In the genomic region with DNA sequence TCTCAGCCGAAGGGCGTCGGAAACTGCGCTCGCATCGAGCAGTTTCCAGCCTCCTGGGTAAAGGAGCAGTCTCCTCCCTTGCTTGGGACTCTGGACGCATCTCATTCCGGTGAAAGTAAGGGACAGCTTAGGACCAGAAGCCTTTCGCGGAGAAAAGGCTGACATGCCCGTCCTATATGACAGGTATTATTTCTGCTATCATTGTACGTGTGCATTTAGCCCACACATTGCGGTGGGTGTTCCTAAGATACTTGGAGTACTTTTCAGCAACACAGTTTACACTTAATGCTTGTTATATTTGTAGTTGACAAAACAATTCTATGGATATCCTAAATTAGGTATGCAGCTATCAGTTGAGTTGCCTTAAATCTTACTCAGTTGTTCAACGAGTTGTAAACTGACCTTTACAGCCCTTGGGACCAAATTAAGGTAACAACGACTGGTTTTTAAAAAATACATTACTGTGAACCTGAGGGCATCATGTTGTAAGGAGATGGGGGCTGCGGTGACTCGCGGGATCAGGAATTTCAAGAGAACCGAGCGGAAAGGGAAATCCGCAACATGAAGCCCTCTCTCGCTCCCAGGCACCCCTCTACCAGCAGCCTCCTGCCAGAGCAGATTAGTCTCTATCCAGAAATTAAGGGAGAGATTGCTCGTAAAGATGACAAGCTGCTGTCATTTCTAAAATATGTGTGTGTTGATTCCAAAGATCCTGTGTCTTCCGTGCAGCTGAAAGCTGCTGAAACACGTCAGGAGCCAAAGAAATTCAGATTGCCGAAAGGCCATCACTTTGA, we compare ENCODE assay signal across 8 cellular contexts. TPM values are rescaled to one million over a fixed set of nuclear protein-coding genes. Genes with fewer than 3 reads are reported as not detected.
DNase-seq lines count a peak whose midpoint lies in the region; ATAC-seq and TF ChIP-seq lines count a peak whose summit lies in the region.

No MANE protein-coding gene starts in this region.

- no peak overlapping the region for H3K18ac ChIP-seq in mesendoderm (ENCODE audit: low read length)

- H3K56ac ChIP-seq in mesendoderm (ENCODE audit: low read length) = peak overlapping the region; percentile 92

- peak overlapping the region; percentile 76 for H3K4me2 ChIP-seq in mesendoderm (ENCODE audit: low read length)

- CTCF ChIA-PET in AG04449 (lab: Yijun Ruan, JAX) = interaction anchor here (1.1 to 3.2 kb wide), 6 partner anchors 10 to 294 kb away, joined by 3 to 28 read pairs (median 4); partner anchors contain the start of gene FGF7

- H3K9ac ChIP-seq in mesendoderm (ENCODE audit: low read length) = peak overlapping the region; percentile 87

- POLR2A ChIA-PET in AG04449 (lab: Yijun Ruan, JAX) = interaction anchor here (0.6 to 1.1 kb wide), 4 partner anchors 14 to 1399 kb away, joined by 3 to 11 read pairs (median 4); partner anchors contain the start of gene GALK2

- H3K23ac ChIP-seq in mesendoderm (ENCODE audit: low read length) = no peak overlapping the region

- DNase-seq in AG04449 (ENCODE audit: low read depth, low spot score) = no peak
- peak; percentile 32 for DNase-seq in NCI-H69 (lab: John Stamatoyannopoulos, UW)
- peak; percentile 27 for DNase-seq in cerebellar cortex (ENCODE audit: low spot score)
- DNase-seq in mesendoderm = peak; percentile 44
- DNase-seq in upper lobe of right lung = no peak
- DNase-seq in mesenteric fat pad (ENCODE audit: low spot score) = no peak

- H3K36me3 ChIP-seq in mesendoderm (ENCODE audit: control insufficient read depth, insufficient read depth, low read length) (no peaks in the 10 kb centered on the region), upper lobe of right lung (no peaks in the 10 kb centered on the region)

- H2BK5ac ChIP-seq in mesendoderm (ENCODE audit: low read length) = no peak overlapping the region

- no peaks in the 10 kb centered on the region for H3K27me3 ChIP-seq in mesendoderm (ENCODE audit: insufficient read depth, low read length, poor library complexity)
- no peaks in the 10 kb centered on the region for H3K27me3 ChIP-seq in upper lobe of right lung

- no peaks in the 10 kb centered on the region for H3K9me3 ChIP-seq in upper lobe of right lung

- peaks cover 31% of the 10 kb centered on the region for H3K79me2 ChIP-seq in mesendoderm (ENCODE audit: control insufficient read depth, insufficient read depth, low read length)

- no peaks in the 10 kb centered on the region for H3K79me1 ChIP-seq in mesendoderm (ENCODE audit: low read length)

- H2BK15ac ChIP-seq in mesendoderm (replicated peaks; ENCODE audit: low read depth) = no peak overlapping the region

- no peak overlapping the region for H4K5ac ChIP-seq in mesendoderm (ENCODE audit: low read length)

- no peak for TF ChIP-seq CTCF in AG04449 (IDR thresholded peaks at IDR 0.05; ENCODE audit: insufficient read depth, low read length, missing control alignments)
- no peak for TF ChIP-seq CTCF in upper lobe of right lung (IDR thresholded peaks at IDR 0.05)

- no peak overlapping the region for H4K8ac ChIP-seq in mesendoderm (ENCODE audit: low read depth, low read length)

- H3K4ac ChIP-seq in mesendoderm (ENCODE audit: low read depth, low read length) = no peak overlapping the region

- H3K4me1 ChIP-seq in mesendoderm (ENCODE audit: control insufficient read depth, low read depth, low read length) (no peaks in the 10 kb centered on the region), upper lobe of right lung (peaks cover 24% of the 10 kb centered on the region)

- no CpG with 5 or more reads among the region's 26 CpGs for WGBS in mesendoderm (ENCODE audit: extremely low coverage, insufficient coverage, low lambda C conversion rate)

- H2AK5ac ChIP-seq in mesendoderm (ENCODE audit: low read length) = no peak overlapping the region

- H2BK120ac ChIP-seq in mesendoderm (ENCODE audit: low read depth, low read length) = no peak overlapping the region

- intact Hi-C loops in upper lobe of right lung (cut with DNase I) = no loop called here

- no peak overlapping the region for H3K27ac ChIP-seq in mesendoderm (ENCODE audit: low read depth, low read length)
- H3K27ac ChIP-seq in upper lobe of right lung = peak overlapping the region; percentile 88

- ATAC-seq in GM18502 (IDR thresholded peaks at IDR 0.05; ENCODE audit: poor library complexity, unreplicated experiment) (peak; percentile 29), upper lobe of right lung (no peak), GM18517 (IDR thresholded peaks at IDR 0.05; ENCODE audit: unreplicated experiment) (no peak)

- H3K4me3 ChIP-seq in AG04449 (ENCODE audit: low read depth, low read length) = peak overlapping the region; percentile 76
- peak overlapping the region; percentile 91 for H3K4me3 ChIP-seq in mesendoderm (ENCODE audit: low read length)
- H3K4me3 ChIP-seq in upper lobe of right lung = peak overlapping the region; percentile 94

RNA-seq across cellular contexts. Expression of gene COPS2, which starts 0.6 kb away (rescaled TPM):
- polyA plus RNA-seq in mesendoderm (2013, experiment 1 of 2) = 80.3 TPM
- 77.7 TPM for polyA plus RNA-seq in mesendoderm (2013, experiment 2 of 2)
- total RNA-seq in upper lobe of right lung (57.2 TPM), mesenteric fat pad (78.9 TPM)

RNA-seq across cellular contexts. Expression of gene GALK2, which starts 14.0 kb away (rescaled TPM):
- polyA plus RNA-seq in mesendoderm (2013, experiment 1 of 2) = 8.0 TPM
- polyA plus RNA-seq in mesendoderm (2013, experiment 2 of 2) = 7.8 TPM
- total RNA-seq in upper lobe of right lung (38.2 TPM), mesenteric fat pad (25.0 TPM)

Comparison
In these comparisons a context has a peak if more than half of its experiments do, and no peak if none do; other contexts are left out.
1. DNase-seq: peak in NCI-H69 (single experiment), cerebellar cortex (single experiment) and mesendoderm (single experiment); none in AG04449 (single experiment), upper lobe of right lung (single experiment) and mesenteric fat pad (single experiment).
2. Peak in every context shown above with its lines, with median percentiles within 50 percentile points of each other: H3K4me3 ChIP-seq.